In genomic region chr14:69094481-69094880, GRCh38 we compare ENCODE assay signal across 16 cellular contexts. TPM values are rescaled to one million over a fixed set of nuclear protein-coding genes. Genes with fewer than 3 reads are reported as not detected.
DNase-seq lines count a peak whose midpoint lies in the region; ATAC-seq and TF ChIP-seq lines count a peak whose summit lies in the region.
"Had no signal": no experiment of that assay in that cellular context is flagged by ENCODE, and none has a peak within 500 bp of the region (broad histone marks: within the 10 kb centered on the region; RNA-seq: fewer than 3 reads in every experiment).

No MANE protein-coding gene starts in this region.

- no peaks in the 10 kb centered on the region for H3K27me3 ChIP-seq in CD4-positive, CD25-positive, alpha-beta regulatory T cell (ENCODE audit: control insufficient read depth, insufficient read depth, low read length)
- H3K27me3 ChIP-seq in Panc1 (ENCODE audit: control insufficient read depth, insufficient read depth, low read length): no peaks in the 10 kb centered on the region
- no peaks in the 10 kb centered on the region for H3K27me3 ChIP-seq in esophagus muscularis mucosa

- H3K27ac ChIP-seq in CD4-positive, CD25-positive, alpha-beta regulatory T cell (ENCODE audit: insufficient read depth, low read length, poor library complexity, severe bottlenecking): no peak overlapping the region
- H3K27ac ChIP-seq in Panc1 (ENCODE audit: low read length) (peak overlapping the region; percentile 80), esophagus muscularis mucosa (replicated peaks in 1 of 4) (peak overlapping the region; percentile 58 to 78 (median 72))

- peak overlapping the region in 2 of 3 donors; percentile 47 to 60 for H3K27ac Mint-ChIP-seq in CD4-positive, CD25-positive, alpha-beta regulatory T cell
- H3K27ac Mint-ChIP-seq in osteocyte (ENCODE audit: unreplicated experiment): peak overlapping the region; percentile 95
- H3K27ac Mint-ChIP-seq: activated CD4-positive, alpha-beta T cell treated with anti-CD3 and anti-CD28 coated beads, Interleukin-2, amount 10 ng/mL, durations not matched to agents 24 days and 14 days; T-helper 1 cell treated with Interleukin-12 subunit alpha and Interleukin-12 subunit beta and Interleukin-4 antibody, amounts not matched to agents 30 μg/mL and 1 μg/mL, for 36 hours had no signal

- peaks cover 17 to 28% (median 19%) of the 10 kb centered on the region in 4 donors for H3K4me1 Mint-ChIP-seq in CD4-positive, CD25-positive, alpha-beta regulatory T cell
- peaks cover 71% of the 10 kb centered on the region for H3K4me1 Mint-ChIP-seq in osteocyte (ENCODE audit: unreplicated experiment)

- TF ChIP-seq CTCF in Panc1 (IDR thresholded peaks at IDR 0.05) (no peak), esophagus muscularis mucosa (IDR thresholded peaks at IDR 0.05) (no peak), osteocyte (IDR thresholded peaks at IDR 0.05) (no peak)

- H3K36me3 ChIP-seq in CD4-positive, CD25-positive, alpha-beta regulatory T cell (ENCODE audit: control insufficient read depth, insufficient read depth, low read length): peaks cover 31% of the 10 kb centered on the region
- no peaks in the 10 kb centered on the region; the same call in 1 of the 2 replicates for H3K36me3 ChIP-seq in Panc1 (ENCODE audit: control insufficient read depth, insufficient read depth, low read length)
- H3K36me3 ChIP-seq in esophagus muscularis mucosa: peaks cover 11 to 27% (median 20%) of the 10 kb centered on the region in 4 donors

- TF ChIP-seq POLR2A in esophagus muscularis mucosa (IDR thresholded peaks at IDR 0.05; ENCODE audit: low read depth): no peak

- H3K4me3 Mint-ChIP-seq in CD4-positive, CD25-positive, alpha-beta regulatory T cell: no peak overlapping the region
- no peak overlapping the region for H3K4me3 Mint-ChIP-seq in osteocyte (ENCODE audit: unreplicated experiment)
- H3K4me3 Mint-ChIP-seq: activated CD4-positive, alpha-beta T cell treated with anti-CD3 and anti-CD28 coated beads, Interleukin-2, amount 10 ng/mL, durations not matched to agents 24 days and 14 days; activated T-cell treated with anti-CD3 and anti-CD28 coated beads, Interleukin-2, amount 50 U/mL, for 72 hours; T-helper 1 cell treated with Interleukin-12 subunit alpha and Interleukin-12 subunit beta and Interleukin-4 antibody, amounts not matched to agents 30 μg/mL and 1 μg/mL, for 36 hours had no signal

- H3K27me3 Mint-ChIP-seq in CD4-positive, CD25-positive, alpha-beta regulatory T cell: no peaks in the 10 kb centered on the region
- H3K27me3 Mint-ChIP-seq in osteocyte (ENCODE audit: unreplicated experiment): no peaks in the 10 kb centered on the region
- H3K27me3 Mint-ChIP-seq: activated CD4-positive, alpha-beta T cell treated with anti-CD3 and anti-CD28 coated beads, Interleukin-2, amount 10 ng/mL, durations not matched to agents 24 days and 14 days had no signal

- POLR2A ChIA-PET in Panc1 (lab: Charles Lee): no interaction called here

- 94% methylated on average over 1 of the region's 1 CpG for WGBS in esophagus muscularis mucosa

- no TSS peak for BruUV-seq in Panc1 (replicated peaks; lab: Mats Ljungman, UMichigan)

- TF ChIP-seq EP300 in esophagus muscularis mucosa (IDR thresholded peaks at IDR 0.05): no peak

- CTCF ChIA-PET in Panc1 (lab: Charles Lee): interaction anchor here (1.6 kb wide), 1 partner anchor 183 kb away, joined by 3 read pairs; no protein-coding TSS in a partner anchor

- H3K9me3 Mint-ChIP-seq in CD4-positive, CD25-positive, alpha-beta regulatory T cell: no peaks in the 10 kb centered on the region
- H3K9me3 Mint-ChIP-seq in osteocyte (ENCODE audit: unreplicated experiment): no peaks in the 10 kb centered on the region
- H3K9me3 Mint-ChIP-seq: activated CD4-positive, alpha-beta T cell treated with anti-CD3 and anti-CD28 coated beads, Interleukin-2, amount 10 ng/mL, durations not matched to agents 24 days and 14 days; activated T-cell treated with anti-CD3 and anti-CD28 coated beads, Interleukin-2, amount 50 U/mL, for 72 hours; T-helper 1 cell treated with Interleukin-12 subunit alpha and Interleukin-12 subunit beta and Interleukin-4 antibody, amounts not matched to agents 30 μg/mL and 1 μg/mL, for 36 hours had no signal

- no peaks in the 10 kb centered on the region for H3K9me3 ChIP-seq in CD4-positive, CD25-positive, alpha-beta regulatory T cell (ENCODE audit: control insufficient read depth in 2 of 2, low read length in 2 of 2)
- H3K9me3 ChIP-seq in Panc1 (ENCODE audit: control insufficient read depth, insufficient read depth, low read depth, low read length) (no peaks in the 10 kb centered on the region), esophagus muscularis mucosa (no peaks in the 10 kb centered on the region)

- H3K36me3 Mint-ChIP-seq in CD4-positive, CD25-positive, alpha-beta regulatory T cell: peaks cover 46% of the 10 kb centered on the region
- peaks cover 8% of the 10 kb centered on the region for H3K36me3 Mint-ChIP-seq in osteocyte (ENCODE audit: unreplicated experiment)

- no peak for DNase-seq in CD4-positive, CD25-positive, alpha-beta regulatory T cell
- DNase-seq in Panc1 (ENCODE audit: low read depth, low spot score): no peak
- DNase-seq in esophagus muscularis mucosa (ENCODE audit: extremely low spot score): no peak
- no peak for DNase-seq in osteocyte (ENCODE audit: extremely low spot score, unreplicated experiment)
- no peak for DNase-seq in iPS-NIHi7 (ENCODE audit: extremely low spot score)
- DNase-seq in SKM-1 (lab: John Stamatoyannopoulos, UW; ENCODE audit: unreplicated experiment): no peak
- no peak for DNase-seq in NCI-H748 (lab: John Stamatoyannopoulos, UW; ENCODE audit: unreplicated experiment)
- DNase-seq: activated CD4-positive, alpha-beta T cell treated with anti-CD3 and anti-CD28 coated beads, Interleukin-2, amount 10 ng/mL, durations not matched to agents 24 days and 14 days; activated T-cell treated with anti-CD3 and anti-CD28 coated beads, Interleukin-2, amount 50 U/mL, for 72 hours; KBM-7; left colon; NCI-H1436; NCI-H524; stimulated activated CD4-positive, alpha-beta T cell treated with anti-CD3 and anti-CD28 coated beads, Interleukin-12 subunit alpha, Interleukin-12 subunit beta, amount 100 ng/mL, for 4 hours had no signal

- intact Hi-C loops in Panc1 (cut with micrococcal nuclease; ENCODE audit: unreplicated experiment): no loop called here
- intact Hi-C loops in esophagus muscularis mucosa (cut with DNase I): loop anchor here (5.0 kb wide), 2 partner anchors 117 to 182 kb away; partner anchors contain the start of gene ACTN1

- H3K4me1 ChIP-seq in CD4-positive, CD25-positive, alpha-beta regulatory T cell (ENCODE audit: control insufficient read depth, insufficient read depth, low read length, poor library complexity, severe bottlenecking): no peaks in the 10 kb centered on the region
- H3K4me1 ChIP-seq in Panc1 (ENCODE audit: control insufficient read depth, insufficient read depth, low read length): peaks cover 27% of the 10 kb centered on the region
- H3K4me1 ChIP-seq in esophagus muscularis mucosa: peaks cover 13 to 77% (median 62%) of the 10 kb centered on the region in 4 donors

- H3K4me3 ChIP-seq in CD4-positive, CD25-positive, alpha-beta regulatory T cell (ENCODE audit: low read depth, low read length): no peak overlapping the region
- H3K4me3 ChIP-seq in Panc1 (ENCODE audit: low read depth in 2 of 2, low read length in 2 of 2) (no peak overlapping the region), esophagus muscularis mucosa (no peak overlapping the region)

- in situ Hi-C loops in Panc1 (cut with HindIII; ENCODE audit: low pct_unique_long_range_greater_than_20kb, low sequenced_read_pairs): no loop called here

- no peak for ATAC-seq in CD4-positive, CD25-positive, alpha-beta regulatory T cell (ENCODE audit: low read depth in 2 of 2)
- ATAC-seq in Panc1: no peak
- ATAC-seq in HG02798 (IDR thresholded peaks at IDR 0.05; ENCODE audit: poor library complexity, unreplicated experiment): no peak
- ATAC-seq: activated T-cell treated with anti-CD3 and anti-CD28 coated beads, Interleukin-2, amount 50 U/mL, for 72 hours had no signal

RNA-seq across cellular contexts. Expression of gene DCAF5, which starts 58.4 kb away (rescaled TPM):
- total RNA-seq in CD4-positive, CD25-positive, alpha-beta regulatory T cell: 56.9 TPM
- 10 to 100 TPM; 43.9 to 56.2 (median 52.4) TPM for polyA plus RNA-seq in CD4-positive, CD25-positive, alpha-beta regulatory T cell
- total RNA-seq in Panc1 (2021; ENCODE audit: unreplicated experiment): 27.6 TPM
- polyA plus RNA-seq in Panc1 (2012; ENCODE audit: insufficient read length): 18.6 TPM
- total RNA-seq in esophagus muscularis mucosa: 10 to 100 TPM; 37.4 to 67.1 (median 46.4) TPM
- total RNA-seq in osteocyte: 49.5 and 56.1 TPM in 2 replicates
